ENCODE assay signal across 40 cellular contexts in genomic region chr7:8320174-8320573, GRCh38.
"Had no signal": no experiment of that assay in that cellular context is flagged by ENCODE, and none has a peak within 500 bp of the region (broad histone marks: within the 10 kb centered on the region; RNA-seq: fewer than 3 reads in every experiment).

No MANE protein-coding gene starts in this region.

- DNase-seq: activated effector memory CD4-positive, alpha-beta T cell treated with anti-CD3 and anti-CD28 coated beads, Interleukin-2, amount 50 U/mL, for 16 hours; activated effector memory CD4-positive, alpha-beta T cell treated with Interleukin-2 at 50 U/mL for 16 hours; activated gamma-delta T cell; activated gamma-delta T cell treated with Interleukin-2 at 50 U/mL for 16 hours; activated naive CD4-positive, alpha-beta T cell; activated naive CD4-positive, alpha-beta T cell treated with anti-CD3 and anti-CD28 coated beads, Interleukin-2, amount 10 ng/mL, durations not matched to agents 7 days and 5 days; activated naive CD4-positive, alpha-beta T cell treated with anti-CD3 and anti-CD28 coated beads, Interleukin-2, amount 50 U/mL, for 16 hours; activated naive CD4-positive, alpha-beta T cell treated with Interleukin-2 at 50 U/mL for 16 hours; activated naive CD8-positive, alpha-beta T cell treated with anti-CD3 and anti-CD28 coated beads for 36 hours; activated naive CD8-positive, alpha-beta T cell treated with anti-CD3 and anti-CD28 coated beads, Interleukin-2, amount 10 ng/mL, durations not matched to agents 7 days and 5 days; activated naive CD8-positive, alpha-beta T cell treated with anti-CD3 and anti-CD28 coated beads, Interleukin-2, amount 50 U/mL, for 24 hours; activated T-cell treated with anti-CD3 and anti-CD28 coated beads for 4 hours; activated T-cell treated with anti-CD3 and anti-CD28 coated beads, Interleukin-2, amount 50 U/mL, for 1 hour; activated T-cell treated with anti-CD3 and anti-CD28 coated beads, Interleukin-2, amount 50 U/mL, for 24 hours; activated T-cell treated with anti-CD3 and anti-CD28 coated beads, Interleukin-2, amount 50 U/mL, for 4 hours; activated T-cell treated with anti-CD3 and anti-CD28 coated beads, Interleukin-2, amount 50 U/mL, for 48 hours; activated T-cell treated with anti-CD3 and anti-CD28 coated beads, Interleukin-2, amount 50 U/mL, for 72 hours; adrenal gland; amniotic stem cell; amygdala; anterior cingulate cortex; aorta; body of pancreas; brain microvascular endothelial cell; caudate nucleus; central memory CD4-positive, alpha-beta T cell; cerebellar nuclear complex had no signal

- H3K9me3 Mint-ChIP-seq: activated naive CD4-positive, alpha-beta T cell treated with anti-CD3 and anti-CD28 coated beads, Interleukin-2, amount 10 ng/mL, durations not matched to agents 7 days and 5 days; activated naive CD8-positive, alpha-beta T cell treated with anti-CD3 and anti-CD28 coated beads, Interleukin-2, amount 10 ng/mL, durations not matched to agents 7 days and 5 days; activated T-helper 1 cell treated with anti-CD3 and anti-CD28 coated beads, Interleukin-12 subunit alpha, Interleukin-12 subunit beta, Interleukin-2, Interleukin-4 antibody, amounts not matched to agents 30 ng/mL and 10 ng/mL and 1 ng/mL, durations not matched to agents 14 hours and 24 hours and 36 hours; activated T-helper 2 cell treated with anti-CD3 and anti-CD28 coated beads, Interferon-gamma antibody, Interleukin-2, Interleukin-4, amounts not matched to agents 10 μg/mL and 5 μg/mL and 100 μg/mL, durations not matched to agents 14 hours and 24 hours and 36 hours; central memory CD8-positive, alpha-beta T cell had no signal

- H3K27ac Mint-ChIP-seq: activated naive CD4-positive, alpha-beta T cell treated with anti-CD3 and anti-CD28 coated beads, Interleukin-2, amount 10 ng/mL, durations not matched to agents 7 days and 5 days; activated naive CD4-positive, alpha-beta T cell treated with anti-CD3 and anti-CD28 coated beads, Interleukin-2, amount 50 U/mL, for 24 hours; activated naive CD4-positive, alpha-beta T cell treated with anti-CD3 and anti-CD28 coated beads, Interleukin-2, amount 50 U/mL, for 72 hours; activated naive CD8-positive, alpha-beta T cell; activated naive CD8-positive, alpha-beta T cell treated with anti-CD3 and anti-CD28 coated beads for 36 hours; activated naive CD8-positive, alpha-beta T cell treated with anti-CD3 and anti-CD28 coated beads, Interleukin-2, amount 10 ng/mL, durations not matched to agents 7 days and 5 days; activated naive CD8-positive, alpha-beta T cell treated with anti-CD3 and anti-CD28 coated beads, Interleukin-2, amount 50 U/mL, for 24 hours; activated T-cell treated with anti-CD3 and anti-CD28 coated beads, Interleukin-2, amount 50 U/mL, for 24 hours; activated T-cell treated with anti-CD3 and anti-CD28 coated beads, Interleukin-2, amount 50 U/mL, for 72 hours; activated T-helper 1 cell treated with anti-CD3 and anti-CD28 coated beads, Interleukin-12 subunit alpha, Interleukin-12 subunit beta, Interleukin-2, Interleukin-4 antibody, amounts not matched to agents 30 ng/mL and 10 ng/mL and 1 ng/mL, durations not matched to agents 14 hours and 24 hours and 36 hours; activated T-helper 17 cell treated with anti-CD3 and anti-CD28 coated beads, Interleukin-2, amount 50 U/mL, for 72 hours; activated T-helper 2 cell treated with anti-CD3 and anti-CD28 coated beads, Interferon-gamma antibody, Interleukin-2, Interleukin-4, amounts not matched to agents 10 μg/mL and 5 μg/mL and 100 μg/mL, durations not matched to agents 14 hours and 24 hours and 36 hours; brain had no signal

- H3K4me1 ChIP-seq: adrenal gland, ascending aorta, body of pancreas, breast epithelium had no signal

- ATAC-seq: activated naive CD4-positive, alpha-beta T cell treated with anti-CD3 and anti-CD28 coated beads, Interleukin-2, amount 50 U/mL, for 72 hours; activated naive CD8-positive, alpha-beta T cell treated with anti-CD3 and anti-CD28 coated beads, Interleukin-2, amount 50 U/mL, for 24 hours; activated T-cell treated with anti-CD3 and anti-CD28 coated beads, Interleukin-2, amount 50 U/mL, for 4 hours; activated T-cell treated with anti-CD3 and anti-CD28 coated beads, Interleukin-2, amount 50 U/mL, for 72 hours; activated T-helper 17 cell treated with anti-CD3 and anti-CD28 coated beads, Interleukin-2, amount 50 U/mL, for 72 hours; body of pancreas had no signal

- H3K4me3 ChIP-seq: adrenal gland, ascending aorta, body of pancreas, breast epithelium, cardiac muscle cell had no signal

- H3K4me1 Mint-ChIP-seq: activated naive CD4-positive, alpha-beta T cell treated with anti-CD3 and anti-CD28 coated beads, Interleukin-2, amount 10 ng/mL, durations not matched to agents 7 days and 5 days; activated naive CD4-positive, alpha-beta T cell treated with anti-CD3 and anti-CD28 coated beads, Interleukin-2, amount 50 U/mL, for 24 hours; activated naive CD8-positive, alpha-beta T cell treated with anti-CD3 and anti-CD28 coated beads for 36 hours; activated naive CD8-positive, alpha-beta T cell treated with anti-CD3 and anti-CD28 coated beads, Interleukin-2, amount 10 ng/mL, durations not matched to agents 7 days and 5 days; activated naive CD8-positive, alpha-beta T cell treated with anti-CD3 and anti-CD28 coated beads, Interleukin-2, amount 50 U/mL, for 24 hours; activated T-helper 17 cell treated with anti-CD3 and anti-CD28 coated beads, Interleukin-2, amount 50 U/mL, for 72 hours; brain; central memory CD8-positive, alpha-beta T cell had no signal

- H3K9me3 ChIP-seq: adrenal gland, ascending aorta had no signal

- H3K27me3 ChIP-seq: adrenal gland, ascending aorta, body of pancreas, brain microvascular endothelial cell, breast epithelium, cardiac muscle cell had no signal

- H3K27ac ChIP-seq: adrenal gland, ascending aorta, body of pancreas, brain microvascular endothelial cell, breast epithelium, cardiac muscle cell had no signal

- H3K36me3 Mint-ChIP-seq: activated naive CD4-positive, alpha-beta T cell treated with anti-CD3 and anti-CD28 coated beads, Interleukin-2, amount 10 ng/mL, durations not matched to agents 7 days and 5 days; activated naive CD8-positive, alpha-beta T cell treated with anti-CD3 and anti-CD28 coated beads for 36 hours; activated naive CD8-positive, alpha-beta T cell treated with anti-CD3 and anti-CD28 coated beads, Interleukin-2, amount 10 ng/mL, durations not matched to agents 7 days and 5 days; brain had no signal

- H3K36me3 ChIP-seq: adrenal gland, ascending aorta, brain microvascular endothelial cell, breast epithelium, cardiac muscle cell had no signal

- H3K4me3 Mint-ChIP-seq: activated naive CD4-positive, alpha-beta T cell treated with anti-CD3 and anti-CD28 coated beads, Interleukin-2, amount 10 ng/mL, durations not matched to agents 7 days and 5 days; activated naive CD4-positive, alpha-beta T cell treated with anti-CD3 and anti-CD28 coated beads, Interleukin-2, amount 50 U/mL, for 24 hours; activated naive CD8-positive, alpha-beta T cell; activated naive CD8-positive, alpha-beta T cell treated with anti-CD3 and anti-CD28 coated beads for 36 hours; activated naive CD8-positive, alpha-beta T cell treated with anti-CD3 and anti-CD28 coated beads, Interleukin-2, amount 10 ng/mL, durations not matched to agents 7 days and 5 days; activated naive CD8-positive, alpha-beta T cell treated with anti-CD3 and anti-CD28 coated beads, Interleukin-2, amount 50 U/mL, for 24 hours; activated T-cell treated with anti-CD3 and anti-CD28 coated beads, Interleukin-2, amount 50 U/mL, for 24 hours; activated T-cell treated with anti-CD3 and anti-CD28 coated beads, Interleukin-2, amount 50 U/mL, for 4 hours; activated T-cell treated with anti-CD3 and anti-CD28 coated beads, Interleukin-2, amount 50 U/mL, for 72 hours; activated T-helper 1 cell treated with anti-CD3 and anti-CD28 coated beads, Interleukin-12 subunit alpha, Interleukin-12 subunit beta, Interleukin-2, Interleukin-4 antibody, amounts not matched to agents 30 ng/mL and 10 ng/mL and 1 ng/mL, durations not matched to agents 14 hours and 24 hours and 36 hours; activated T-helper 17 cell treated with anti-CD3 and anti-CD28 coated beads, Interleukin-2, amount 50 U/mL, for 72 hours; brain; central memory CD8-positive, alpha-beta T cell had no signal

- FAIRE-seq: astrocyte, bronchial epithelial cell had no signal
